Comparison of ENCODE assay signal across 1 cellular context in the genomic region with DNA sequence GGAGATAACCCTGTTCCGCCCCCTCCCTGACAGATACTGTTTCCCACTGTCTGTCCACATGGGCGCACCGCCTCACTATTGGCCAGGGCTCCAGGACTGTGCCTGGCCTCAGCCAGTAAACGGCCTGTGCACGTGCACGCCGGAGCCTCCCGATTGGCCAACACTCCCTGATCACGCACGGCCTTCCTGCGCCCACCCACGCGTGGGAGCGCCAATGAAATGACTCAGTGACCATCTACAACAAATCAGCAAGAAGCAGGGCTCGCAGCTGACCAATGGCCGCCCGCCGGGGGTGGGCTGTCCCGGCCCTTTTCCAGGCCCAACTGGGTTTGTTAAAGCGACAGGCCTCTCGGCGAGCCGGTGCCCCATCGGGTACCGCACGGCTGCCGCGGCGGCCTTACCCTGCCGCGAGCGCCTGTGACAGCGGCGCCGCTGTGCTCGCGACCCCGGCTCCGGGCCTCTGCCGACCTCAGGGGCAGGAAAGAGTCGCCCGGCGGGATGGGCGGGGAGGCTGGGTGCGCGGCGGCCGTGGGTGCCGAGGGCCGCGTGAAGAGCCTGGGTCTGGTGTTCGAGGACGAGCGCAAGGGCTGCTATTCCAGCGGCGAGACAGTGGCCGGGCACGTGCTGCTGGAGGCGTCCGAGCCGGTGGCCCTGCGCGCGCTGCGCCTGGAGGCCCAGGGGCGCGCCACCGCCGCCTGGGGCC.
TF ChIP-seq lines count a peak whose summit lies in the region.

ARRDC4 (plus strand) TSS at position 340 of the 703 bp plus-strand sequence; CDS start at position 499, 159 bp downstream.

TF ChIP-seq in WTC11, 78 proteins besides CTCF, POLR2A, EP300 and RAD21 (continued from another document and continues in another):
- TF ChIP-seq HMGXB4 (CRISPR knock-in tag; IDR thresholded peaks at IDR 0.05) (0 out of 2 replicates have a peak, but pooled peaks have one; percentile 37), NFYB (CRISPR knock-in tag; conservative IDR thresholded peaks at IDR 0.05; ENCODE audit: low read depth) (peak; percentile 100), OVOL2 (CRISPR knock-in tag; IDR thresholded peaks at IDR 0.05; ENCODE audit: borderline replicate concordance) (no peak), STAT6 (CRISPR knock-in tag; conservative IDR thresholded peaks at IDR 0.05; ENCODE audit: low read depth) (no peak), NFATC4 (CRISPR knock-in tag; IDR thresholded peaks at IDR 0.05) (no peak), HMGA2 (CRISPR knock-in tag; IDR thresholded peaks at IDR 0.05) (no peak), ZNF425 (CRISPR knock-in tag; conservative IDR thresholded peaks at IDR 0.05) (no peak), MYBL2 (CRISPR knock-in tag; IDR thresholded peaks at IDR 0.05) (no peak), CBFB (CRISPR knock-in tag; IDR thresholded peaks at IDR 0.05; ENCODE audit: low read depth) (no peak), GRHL2 (CRISPR knock-in tag; IDR thresholded peaks at IDR 0.05; ENCODE audit: insufficient replicate concordance, severe bottlenecking) (no peak), ZNF396 (CRISPR knock-in tag; IDR thresholded peaks at IDR 0.05; ENCODE audit: borderline replicate concordance) (no peak), ZBTB21 (CRISPR knock-in tag; IDR thresholded peaks at IDR 0.05; ENCODE audit: borderline replicate concordance) (no peak), CREM (CRISPR knock-in tag; IDR thresholded peaks at IDR 0.05) (0 out of 2 replicates have a peak, but pooled peaks have one; percentile 20), ZNF138 (CRISPR knock-in tag; conservative IDR thresholded peaks at IDR 0.05) (no peak), GABPB1 (CRISPR knock-in tag; IDR thresholded peaks at IDR 0.05) (0 out of 2 replicates have a peak, but pooled peaks have one; percentile 33), ZNF532 (CRISPR knock-in tag; IDR thresholded peaks at IDR 0.05; ENCODE audit: borderline replicate concordance) (no peak), ZNF416 (CRISPR knock-in tag; IDR thresholded peaks at IDR 0.05) (no peak), EMX1 (CRISPR knock-in tag; IDR thresholded peaks at IDR 0.05) (no peak), ATF2 (CRISPR knock-in tag; IDR thresholded peaks at IDR 0.05; ENCODE audit: borderline replicate concordance, low read depth) (no peak), ATF6 (CRISPR knock-in tag; IDR thresholded peaks at IDR 0.05) (no peak), JUN (CRISPR knock-in tag; IDR thresholded peaks at IDR 0.05) (0 out of 2 replicates have a peak, but pooled peaks have one; percentile 34), KAT7 (CRISPR knock-in tag; IDR thresholded peaks at IDR 0.05; ENCODE audit: borderline replicate concordance) (no peak), ESRRA (CRISPR knock-in tag; IDR thresholded peaks at IDR 0.05; ENCODE audit: borderline replicate concordance) (no peak), ZNF263 (CRISPR knock-in tag; IDR thresholded peaks at IDR 0.05; ENCODE audit: low read depth) (no peak; the same call in 1 of the 2 replicates), ERG (CRISPR knock-in tag; IDR thresholded peaks at IDR 0.05) (no peak), JAZF1 (CRISPR knock-in tag; IDR thresholded peaks at IDR 0.05) (no peak), ELF4 (CRISPR knock-in tag; IDR thresholded peaks at IDR 0.05; ENCODE audit: low read depth) (no peak), SOX15 (CRISPR knock-in tag; IDR thresholded peaks at IDR 0.05) (no peak)
- TF ChIP-seq, protein P1, sequence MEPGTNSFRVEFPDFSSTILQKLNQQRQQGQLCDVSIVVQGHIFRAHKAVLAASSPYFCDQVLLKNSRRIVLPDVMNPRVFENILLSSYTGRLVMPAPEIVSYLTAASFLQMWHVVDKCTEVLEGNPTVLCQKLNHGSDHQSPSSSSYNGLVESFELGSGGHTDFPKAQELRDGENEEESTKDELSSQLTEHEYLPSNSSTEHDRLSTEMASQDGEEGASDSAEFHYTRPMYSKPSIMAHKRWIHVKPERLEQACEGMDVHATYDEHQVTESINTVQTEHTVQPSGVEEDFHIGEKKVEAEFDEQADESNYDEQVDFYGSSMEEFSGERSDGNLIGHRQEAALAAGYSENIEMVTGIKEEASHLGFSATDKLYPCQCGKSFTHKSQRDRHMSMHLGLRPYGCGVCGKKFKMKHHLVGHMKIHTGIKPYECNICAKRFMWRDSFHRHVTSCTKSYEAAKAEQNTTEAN (CRISPR knock-in tag; IDR thresholded peaks at IDR 0.05): no peak
- TF ChIP-seq, protein P2, sequence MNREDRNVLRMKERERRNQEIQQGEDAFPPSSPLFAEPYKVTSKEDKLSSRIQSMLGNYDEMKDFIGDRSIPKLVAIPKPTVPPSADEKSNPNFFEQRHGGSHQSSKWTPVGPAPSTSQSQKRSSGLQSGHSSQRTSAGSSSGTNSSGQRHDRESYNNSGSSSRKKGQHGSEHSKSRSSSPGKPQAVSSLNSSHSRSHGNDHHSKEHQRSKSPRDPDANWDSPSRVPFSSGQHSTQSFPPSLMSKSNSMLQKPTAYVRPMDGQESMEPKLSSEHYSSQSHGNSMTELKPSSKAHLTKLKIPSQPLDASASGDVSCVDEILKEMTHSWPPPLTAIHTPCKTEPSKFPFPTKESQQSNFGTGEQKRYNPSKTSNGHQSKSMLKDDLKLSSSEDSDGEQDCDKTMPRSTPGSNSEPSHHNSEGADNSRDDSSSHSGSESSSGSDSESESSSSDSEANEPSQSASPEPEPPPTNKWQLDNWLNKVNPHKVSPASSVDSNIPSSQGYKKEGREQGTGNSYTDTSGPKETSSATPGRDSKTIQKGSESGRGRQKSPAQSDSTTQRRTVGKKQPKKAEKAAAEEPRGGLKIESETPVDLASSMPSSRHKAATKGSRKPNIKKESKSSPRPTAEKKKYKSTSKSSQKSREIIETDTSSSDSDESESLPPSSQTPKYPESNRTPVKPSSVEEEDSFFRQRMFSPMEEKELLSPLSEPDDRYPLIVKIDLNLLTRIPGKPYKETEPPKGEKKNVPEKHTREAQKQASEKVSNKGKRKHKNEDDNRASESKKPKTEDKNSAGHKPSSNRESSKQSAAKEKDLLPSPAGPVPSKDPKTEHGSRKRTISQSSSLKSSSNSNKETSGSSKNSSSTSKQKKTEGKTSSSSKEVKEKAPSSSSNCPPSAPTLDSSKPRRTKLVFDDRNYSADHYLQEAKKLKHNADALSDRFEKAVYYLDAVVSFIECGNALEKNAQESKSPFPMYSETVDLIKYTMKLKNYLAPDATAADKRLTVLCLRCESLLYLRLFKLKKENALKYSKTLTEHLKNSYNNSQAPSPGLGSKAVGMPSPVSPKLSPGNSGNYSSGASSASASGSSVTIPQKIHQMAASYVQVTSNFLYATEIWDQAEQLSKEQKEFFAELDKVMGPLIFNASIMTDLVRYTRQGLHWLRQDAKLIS (CRISPR knock-in tag; IDR thresholded peaks at IDR 0.05; ENCODE audit: borderline replicate concordance): no peak
